19 cellular contexts compared by ENCODE assay signal in the genomic region with DNA sequence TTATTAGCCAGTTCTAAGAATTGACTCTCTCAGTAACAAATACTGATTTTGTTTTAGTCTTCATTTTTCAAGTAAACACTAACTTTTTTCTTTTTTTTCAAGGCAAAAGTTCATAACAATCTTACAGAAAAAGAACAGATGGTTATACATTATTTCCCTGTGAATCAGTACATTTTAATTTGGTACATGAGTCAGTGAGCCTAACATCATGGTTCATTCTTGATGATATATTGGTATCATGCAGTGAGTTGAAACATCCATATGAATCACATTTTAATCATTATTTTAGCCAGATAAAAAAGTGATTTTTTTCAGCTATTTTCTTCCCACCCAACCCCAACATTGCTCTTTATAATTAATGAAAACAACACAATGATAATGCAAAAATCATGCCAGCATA.
A peak's percentile ranks its signal among the peaks of the same experiment; 100 is the strongest.
DNase-seq lines count a peak whose midpoint lies in the region; FAIRE-seq and TF ChIP-seq lines count a peak whose summit lies in the region.
"Had no signal": no experiment of that assay in that cellular context is flagged by ENCODE, and none has a peak within 500 bp of the region (broad histone marks: within the 10 kb centered on the region; RNA-seq: fewer than 3 reads in every experiment).

No MANE protein-coding gene starts in this region.

- no peak overlapping the region for H2BK12ac ChIP-seq in neuronal stem cell (ENCODE audit: low read length)

- no peak overlapping the region for H4K91ac ChIP-seq in neuronal stem cell (ENCODE audit: low read depth, low read length, poor library complexity)

- H3K4me2 ChIP-seq in neuronal stem cell (ENCODE audit: insufficient read depth, low read length, poor library complexity, severe bottlenecking) = no peak overlapping the region
- H3K4me2 ChIP-seq: GM23338, KMS-11 had no signal

- no peaks in the 10 kb centered on the region for H3K79me1 ChIP-seq in neuronal stem cell (ENCODE audit: low read depth, low read length)

- no peak overlapping the region for H2BK120ac ChIP-seq in neuronal stem cell (ENCODE audit: low read depth, low read length)

- H2AFZ ChIP-seq in neuronal stem cell (ENCODE audit: low read length) = no peak overlapping the region
- H2AFZ ChIP-seq: GM23338 had no signal

- H3K18ac ChIP-seq in neuronal stem cell (ENCODE audit: low read length) = no peak overlapping the region

- H3K27me3 ChIP-seq in bronchial epithelial cell (ENCODE audit: control insufficient read depth, insufficient read depth, low read length) = no peaks in the 10 kb centered on the region
- no peaks in the 10 kb centered on the region for H3K27me3 ChIP-seq in brain microvascular endothelial cell (replicated peaks)
- no peaks in the 10 kb centered on the region for H3K27me3 ChIP-seq in neuronal stem cell (ENCODE audit: control insufficient read depth in 3 of 3, insufficient read depth in 3 of 3, low read depth in 1 of 3, low read length in 3 of 3)

- no peak overlapping the region for H3K9ac ChIP-seq in neuronal stem cell (ENCODE audit: low read depth, low read length, poor library complexity)
- H3K9ac ChIP-seq: KMS-11 had no signal

- H3K4ac ChIP-seq in neuronal stem cell (ENCODE audit: low read length) = no peak overlapping the region

- H3K4me1 ChIP-seq in neuronal stem cell (ENCODE audit: control insufficient read depth in 2 of 2, insufficient read depth in 1 of 2, low read depth in 1 of 2, low read length in 2 of 2) = no peaks in the 10 kb centered on the region

- in situ Hi-C loops in brain microvascular endothelial cell (cut with HindIII; ENCODE audit: low pct_ligation_motif_present, low sequenced_read_pairs) = no loop called here

- no peak for FAIRE-seq in bronchial epithelial cell (lab: Jason Lieb, UNC)
- FAIRE-seq: RCC 7860 had no signal

- no peak overlapping the region for H2BK15ac ChIP-seq in neuronal stem cell (ENCODE audit: low read length)

- H2AK5ac ChIP-seq in neuronal stem cell (ENCODE audit: low read depth, low read length) = no peak overlapping the region

- no peak overlapping the region for H4K8ac ChIP-seq in neuronal stem cell (ENCODE audit: low read depth, low read length)

- no peaks in the 10 kb centered on the region for H3K36me3 ChIP-seq in bronchial epithelial cell (ENCODE audit: control insufficient read depth, insufficient read depth, low read length)
- H3K36me3 ChIP-seq in brain microvascular endothelial cell (replicated peaks) = no peaks in the 10 kb centered on the region
- H3K36me3 ChIP-seq in neuronal stem cell (replicated peaks in 1 of 2; ENCODE audit: control insufficient read depth in 2 of 2, insufficient read depth in 2 of 2, low read length in 2 of 2) = no peaks in the 10 kb centered on the region

- H2BK5ac ChIP-seq in neuronal stem cell (ENCODE audit: low read length) = no peak overlapping the region

- DNase-seq in GM03348 (ENCODE audit: low spot score) (peak; percentile 17), LHCN-M2 (ENCODE audit: low read depth) (peak; percentile 55), bronchial epithelial cell (ENCODE audit: low read depth) (peak; percentile 33), skeletal muscle cell (ENCODE audit: low read depth) (peak; percentile 12), brain microvascular endothelial cell (no peak), CD1c-positive myeloid dendritic cell (ENCODE audit: extremely low spot score) (no peak), neuronal stem cell (ENCODE audit: low spot score) (no peak)
- DNase-seq: ACHN; Calu3; CD4-positive, alpha-beta T cell; DMS53; NCI-H1092 treated with DMSO at 0.1 percent for 48 hours; NCI-H1694; NCI-H226; NCI-H526; SHP77 treated with DMSO at 0.1 percent for 48 hours had no signal

- no peak for TF ChIP-seq CTCF in bronchial epithelial cell (IDR thresholded peaks at IDR 0.05; ENCODE audit: insufficient read depth, low read length, severe bottlenecking)
- TF ChIP-seq CTCF in brain microvascular endothelial cell (IDR thresholded peaks at IDR 0.05; ENCODE audit: low read depth, low read length, missing control alignments) = no peak

- H3K4me3 ChIP-seq in bronchial epithelial cell (ENCODE audit: low read depth, low read length) (no peak overlapping the region), skeletal muscle cell (ENCODE audit: low read depth, low read length) (no peak overlapping the region), brain microvascular endothelial cell (ENCODE audit: low read depth, low read length) (no peak overlapping the region), neuronal stem cell (ENCODE audit: low read length in 2 of 2) (no peak overlapping the region)
- H3K4me3 ChIP-seq: GM23338 had no signal

- H3K14ac ChIP-seq in neuronal stem cell (ENCODE audit: low read length) = no peak overlapping the region

- H3K27ac ChIP-seq in brain microvascular endothelial cell = no peak overlapping the region
- no peak overlapping the region for H3K27ac ChIP-seq in neuronal stem cell (replicated peaks; ENCODE audit: low read length)
- H3K27ac ChIP-seq: KMS-11 had no signal

- no peaks in the 10 kb centered on the region for H3K9me3 ChIP-seq in neuronal stem cell (replicated peaks in 1 of 2; ENCODE audit: control insufficient read depth in 2 of 2, insufficient read depth in 1 of 2, low read depth in 1 of 2, low read length in 2 of 2)

- no peak overlapping the region for H3K23ac ChIP-seq in neuronal stem cell (ENCODE audit: low read depth, low read length, poor library complexity)

Comparison
In these comparisons a context has a peak if more than half of its experiments do, and no peak if none do; other contexts are left out.
1. DNase-seq: peak in GM03348 (single experiment), LHCN-M2 (single experiment), bronchial epithelial cell (single experiment) and skeletal muscle cell (single experiment); none in brain microvascular endothelial cell (single experiment), CD1c-positive myeloid dendritic cell (single experiment) and neuronal stem cell (single experiment).